Comparison of ENCODE assay signal across 1 cellular context in the genomic region with DNA sequence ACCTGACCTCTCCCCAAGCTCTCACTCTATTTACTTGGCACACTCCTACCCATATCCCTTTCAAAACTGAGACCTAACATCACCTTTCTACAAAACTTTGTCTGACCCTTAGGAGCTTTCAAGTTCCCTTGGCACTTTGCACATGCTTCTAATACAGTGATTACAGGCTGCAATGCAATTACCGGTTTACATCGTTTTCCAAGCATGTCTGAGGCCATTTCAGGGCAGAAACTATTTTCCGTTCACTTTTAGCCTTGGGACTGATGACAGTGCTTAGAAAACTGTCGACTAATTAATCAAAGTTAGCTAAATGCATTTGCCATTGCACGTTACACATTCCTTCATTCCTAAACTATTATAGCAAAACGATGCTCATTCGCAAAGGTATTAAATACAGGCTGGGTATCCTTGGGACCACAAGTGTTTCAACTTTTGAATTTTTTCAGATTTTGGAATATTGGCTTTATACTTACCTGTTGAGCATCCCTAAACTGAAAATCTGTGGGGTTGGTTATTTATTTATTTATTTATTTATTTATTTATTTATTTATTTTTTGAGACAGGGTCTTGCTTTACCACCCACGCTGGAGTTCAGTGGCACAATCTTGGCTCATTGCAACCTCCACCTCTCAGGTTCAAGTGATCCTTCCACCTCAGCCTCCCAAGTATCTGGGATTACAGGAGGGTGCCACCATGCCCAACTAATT.
A peak's percentile ranks its signal among the peaks of the same experiment; 100 is the strongest.
TF ChIP-seq lines count a peak whose summit lies in the region.

No MANE protein-coding gene starts in this region.

TF ChIP-seq in HepG2, 621 proteins besides CTCF, POLR2A, EP300 and RAD21:
- TF ChIP-seq DNMT3B (CRISPR knock-in tag; conservative IDR thresholded peaks at IDR 0.05) (no peak), MXI1 (IDR thresholded peaks at IDR 0.05; ENCODE audit: borderline replicate concordance, low read depth, low read length) (no peak), FOXA1 (IDR thresholded peaks at IDR 0.05) (no peak), FOXA1 (CRISPR knock-in tag; IDR thresholded peaks at IDR 0.05) (no peak), ZNF24 (IDR thresholded peaks at IDR 0.05) (no peak), RBFOX2 (IDR thresholded peaks at IDR 0.05; ENCODE audit: low read depth, low read length) (0 out of 2 replicates have a peak, but pooled peaks have one; percentile 13), ZNF431 (CRISPR knock-in tag; IDR thresholded peaks at IDR 0.05; ENCODE audit: borderline replicate concordance, low read depth) (no peak), ZNF768 (CRISPR knock-in tag; IDR thresholded peaks at IDR 0.05) (no peak), CCAR2 (optimal IDR thresholded peaks at IDR 0.05; ENCODE audit: low read depth, low read length) (no peak), HNRNPUL1 (IDR thresholded peaks at IDR 0.05; ENCODE audit: low read depth, low read length) (no peak), MYNN (CRISPR knock-in tag; IDR thresholded peaks at IDR 0.05; ENCODE audit: low read depth) (no peak), ZNF331 (CRISPR knock-in tag; IDR thresholded peaks at IDR 0.05) (no peak), RBM22 (optimal IDR thresholded peaks at IDR 0.05; ENCODE audit: low read length) (peak; percentile 25), ZSCAN20 (CRISPR knock-in tag; IDR thresholded peaks at IDR 0.05; ENCODE audit: borderline replicate concordance) (no peak)
- TF ChIP-seq, protein P1, sequence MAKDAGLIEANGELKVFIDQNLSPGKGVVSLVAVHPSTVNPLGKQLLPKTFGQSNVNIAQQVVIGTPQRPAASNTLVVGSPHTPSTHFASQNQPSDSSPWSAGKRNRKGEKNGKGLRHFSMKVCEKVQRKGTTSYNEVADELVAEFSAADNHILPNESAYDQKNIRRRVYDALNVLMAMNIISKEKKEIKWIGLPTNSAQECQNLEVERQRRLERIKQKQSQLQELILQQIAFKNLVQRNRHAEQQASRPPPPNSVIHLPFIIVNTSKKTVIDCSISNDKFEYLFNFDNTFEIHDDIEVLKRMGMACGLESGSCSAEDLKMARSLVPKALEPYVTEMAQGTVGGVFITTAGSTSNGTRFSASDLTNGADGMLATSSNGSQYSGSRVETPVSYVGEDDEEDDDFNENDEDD (CRISPR knock-in tag; IDR thresholded peaks at IDR 0.05; ENCODE audit: borderline replicate concordance) = no peak
- TF ChIP-seq, protein P2, sequence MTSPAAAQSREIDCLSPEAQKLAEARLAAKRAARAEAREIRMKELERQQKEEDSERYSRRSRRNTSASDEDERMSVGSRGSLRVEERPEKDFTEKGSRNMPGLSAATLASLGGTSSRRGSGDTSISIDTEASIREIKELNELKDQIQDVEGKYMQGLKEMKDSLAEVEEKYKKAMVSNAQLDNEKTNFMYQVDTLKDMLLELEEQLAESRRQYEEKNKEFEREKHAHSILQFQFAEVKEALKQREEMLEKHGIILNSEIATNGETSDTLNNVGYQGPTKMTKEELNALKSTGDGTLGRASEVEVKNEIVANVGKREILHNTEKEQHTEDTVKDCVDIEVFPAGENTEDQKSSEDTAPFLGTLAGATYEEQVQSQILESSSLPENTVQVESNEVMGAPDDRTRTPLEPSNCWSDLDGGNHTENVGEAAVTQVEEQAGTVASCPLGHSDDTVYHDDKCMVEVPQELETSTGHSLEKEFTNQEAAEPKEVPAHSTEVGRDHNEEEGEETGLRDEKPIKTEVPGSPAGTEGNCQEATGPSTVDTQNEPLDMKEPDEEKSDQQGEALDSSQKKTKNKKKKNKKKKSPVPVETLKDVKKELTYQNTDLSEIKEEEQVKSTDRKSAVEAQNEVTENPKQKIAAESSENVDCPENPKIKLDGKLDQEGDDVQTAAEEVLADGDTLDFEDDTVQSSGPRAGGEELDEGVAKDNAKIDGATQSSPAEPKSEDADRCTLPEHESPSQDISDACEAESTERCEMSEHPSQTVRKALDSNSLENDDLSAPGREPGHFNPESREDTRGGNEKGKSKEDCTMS (CRISPR knock-in tag; conservative IDR thresholded peaks at IDR 0.05) = no peak
- TF ChIP-seq, protein P3, sequence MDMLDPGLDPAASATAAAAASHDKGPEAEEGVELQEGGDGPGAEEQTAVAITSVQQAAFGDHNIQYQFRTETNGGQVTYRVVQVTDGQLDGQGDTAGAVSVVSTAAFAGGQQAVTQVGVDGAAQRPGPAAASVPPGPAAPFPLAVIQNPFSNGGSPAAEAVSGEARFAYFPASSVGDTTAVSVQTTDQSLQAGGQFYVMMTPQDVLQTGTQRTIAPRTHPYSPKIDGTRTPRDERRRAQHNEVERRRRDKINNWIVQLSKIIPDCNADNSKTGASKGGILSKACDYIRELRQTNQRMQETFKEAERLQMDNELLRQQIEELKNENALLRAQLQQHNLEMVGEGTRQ (IDR thresholded peaks at IDR 0.05; ENCODE audit: low read depth, low read length) = no peak
- TF ChIP-seq, protein P3 (CRISPR knock-in tag; IDR thresholded peaks at IDR 0.05; ENCODE audit: borderline replicate concordance) = no peak
